Comparison of ENCODE assay signal across 26 cellular contexts in the genomic region with DNA sequence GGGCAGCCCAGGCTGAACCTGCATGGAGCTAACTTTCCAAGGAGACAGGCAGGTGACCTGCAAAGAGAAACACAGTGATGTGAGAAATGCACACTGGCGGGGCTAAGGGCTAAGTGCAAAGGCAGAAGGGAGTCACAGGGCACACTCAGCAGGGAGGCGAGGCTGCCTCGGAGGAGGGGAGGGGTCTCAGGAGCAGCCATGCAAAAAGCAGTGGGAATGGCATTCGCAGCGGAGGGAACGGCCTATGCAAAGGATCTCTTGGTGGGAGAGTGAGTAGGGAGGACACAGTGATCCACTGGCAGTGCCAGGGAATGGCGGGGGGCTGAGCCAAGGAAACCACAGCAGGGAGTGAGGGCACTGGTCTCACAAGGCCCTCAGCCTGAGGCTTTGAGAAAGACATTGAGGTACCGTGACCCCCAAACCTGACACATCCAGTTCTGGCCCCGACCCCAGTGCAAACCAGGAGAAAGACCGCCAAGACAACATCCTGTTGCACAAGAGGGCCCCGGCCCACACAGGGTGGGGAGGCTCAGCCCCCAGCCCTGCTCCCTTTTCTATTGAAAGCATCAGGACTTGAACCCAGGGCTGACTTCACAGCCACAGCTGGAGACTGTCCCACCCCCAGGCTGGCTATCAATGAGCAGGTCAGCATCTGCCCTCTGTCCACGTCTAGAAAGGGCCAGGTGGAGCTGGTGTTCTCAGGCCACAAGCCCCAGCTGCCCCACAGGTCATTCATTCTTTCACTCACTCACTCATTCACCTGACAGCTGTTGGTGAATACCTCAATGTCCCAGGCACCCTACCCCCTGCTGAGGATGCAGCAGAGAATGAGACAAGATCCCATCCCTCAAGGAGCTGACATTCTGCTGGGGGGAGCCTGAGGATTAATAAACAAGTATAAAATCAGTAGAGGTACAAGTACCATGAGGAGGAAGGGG. TPM values are rescaled to one million over a fixed set of nuclear protein-coding genes. Genes with fewer than 3 reads are reported as not detected.
DNase-seq lines count a peak whose midpoint lies in the region; ATAC-seq, FAIRE-seq and TF ChIP-seq lines count a peak whose summit lies in the region.
"Had no signal": no experiment of that assay in that cellular context is flagged by ENCODE, and none has a peak within 500 bp of the region (broad histone marks: within the 10 kb centered on the region; RNA-seq: fewer than 3 reads in every experiment).

No MANE protein-coding gene starts in this region.

- DNase-seq in D341Med (ENCODE audit: low spot score) (peak; percentile 11), GM12878 (ENCODE audit: low read depth, low spot score) (no peak), memory B cell (ENCODE audit: low spot score in 2 of 2) (no peak), progenitor cell of endocrine pancreas (ENCODE audit: low spot score, unreplicated experiment) (no peak), brain microvascular endothelial cell (no peak), NCI-H1694 treated with DMSO at 0.1 percent for 48 hours (lab: John Stamatoyannopoulos, UW) (no peak)
- DNase-seq in stimulated activated CD4-positive, alpha-beta T cell treated with anti-CD3 and anti-CD28 coated beads, Interleukin-15, amount 100 ng/mL, for 24 hours, result no peak
- DNase-seq: activated B cell treated with CpG ODN at 0.5 μM for 24 hours; activated CD8-positive, alpha-beta T cell treated with anti-CD3 and anti-CD28 coated beads for 36 hours; activated gamma-delta T cell treated with Interleukin-2 at 50 U/mL for 16 hours; activated T-cell treated with anti-CD3 and anti-CD28 coated beads, Interleukin-2, amount 50 U/mL, for 1 hour; C1 segment of cervical spinal cord; Calu3; cortex of kidney; left colon; MM.1S; NCI-H146; NCI-H774; stimulated activated naive CD8-positive, alpha-beta T cell treated with anti-CD3 and anti-CD28 coated beads, Interleukin-15, amount 100 ng/mL, for 72 hours; T1000; transverse colon had no signal

- no peak overlapping the region for H3K4me3 ChIP-seq in GM12878
- no peak overlapping the region for H3K4me3 ChIP-seq in brain microvascular endothelial cell (ENCODE audit: low read depth, low read length)
- H3K4me3 ChIP-seq: adrenal gland, breast epithelium, HAP-1, transverse colon had no signal

- H3K27ac Mint-ChIP-seq in memory B cell (peak overlapping the region; percentile 42), progenitor cell of endocrine pancreas (peak overlapping the region; percentile 60)
- H3K27ac Mint-ChIP-seq: activated B cell treated with CpG ODN at 0.5 μM for 24 hours; activated CD8-positive, alpha-beta T cell treated with anti-CD3 and anti-CD28 coated beads for 36 hours; stimulated activated naive CD8-positive, alpha-beta T cell treated with anti-CD3 and anti-CD28 coated beads, Interleukin-15, amount 100 ng/mL, for 72 hours had no signal

- H2AFZ ChIP-seq in GM12878 (ENCODE audit: control insufficient read depth, low read depth, low read length), result no peak overlapping the region

- intact Hi-C loops in GM12878 (cut with micrococcal nuclease; ENCODE audit: unreplicated experiment), result loop anchor here (10.0 kb wide), 1 partner anchor 215 kb away; no protein-coding TSS in a partner anchor

- no peaks in the 10 kb centered on the region for H3K79me2 ChIP-seq in GM12878 (ENCODE audit: control insufficient read depth, insufficient read depth, low read length)

- H3K27ac ChIP-seq in GM12878 (ENCODE audit: control insufficient read depth, insufficient read depth), result no peak overlapping the region
- no peak overlapping the region for H3K27ac ChIP-seq in brain microvascular endothelial cell
- H3K27ac ChIP-seq: adrenal gland, transverse colon had no signal

- RAD21 ChIA-PET in GM12878 (lab: Charles Lee; ENCODE audit: unreplicated experiment), result no interaction called here

- H4K20me1 ChIP-seq in GM12878 (ENCODE audit: control insufficient read depth, insufficient read depth), result no peaks in the 10 kb centered on the region

- CTCF ChIA-PET in GM12878 (lab: Yijun Ruan, JAX), result no interaction called here

- no peak overlapping the region for H3K9ac ChIP-seq in GM12878 (ENCODE audit: control insufficient read depth, insufficient read depth, low read length)

- FAIRE-seq in GM12878 (lab: Jason Lieb, UNC), result no peak

- no TSS peak for BruUV-seq in GM12878 (replicated peaks; lab: Mats Ljungman, UMichigan)

- no peak overlapping the region for H3K4me2 ChIP-seq in GM12878 (ENCODE audit: control insufficient read depth, insufficient read depth)

- no peak for ATAC-seq in GM12878
- no peak for ATAC-seq in memory B cell (ENCODE audit: low read depth)
- ATAC-seq in HG03571 (IDR thresholded peaks at IDR 0.05; ENCODE audit: unreplicated experiment), result no peak
- ATAC-seq: activated CD8-positive, alpha-beta T cell treated with anti-CD3 and anti-CD28 coated beads for 36 hours; left colon; stimulated activated naive CD8-positive, alpha-beta T cell treated with anti-CD3 and anti-CD28 coated beads, Interleukin-15, amount 100 ng/mL, for 72 hours had no signal

- H3K4me3 Mint-ChIP-seq in memory B cell (no peak overlapping the region), progenitor cell of endocrine pancreas (ENCODE audit: low read depth) (no peak overlapping the region)
- H3K4me3 Mint-ChIP-seq: activated B cell treated with CpG ODN at 0.5 μM for 24 hours; activated CD8-positive, alpha-beta T cell treated with anti-CD3 and anti-CD28 coated beads for 36 hours; stimulated activated naive CD8-positive, alpha-beta T cell treated with anti-CD3 and anti-CD28 coated beads, Interleukin-15, amount 100 ng/mL, for 72 hours had no signal

- no peaks in the 10 kb centered on the region for H3K9me3 ChIP-seq in GM12878 (replicated peaks; ENCODE audit: control insufficient read depth, insufficient read depth, low read length)
- H3K9me3 ChIP-seq: adrenal gland, breast epithelium, HAP-1, transverse colon had no signal

- H3K27me3 ChIP-seq in GM12878 (replicated peaks in 1 of 2; ENCODE audit: control insufficient read depth in 2 of 2, insufficient read depth in 2 of 2, low read length in 1 of 2), result no peaks in the 10 kb centered on the region; a peak in 1 of 4 replicates
- no peaks in the 10 kb centered on the region for H3K27me3 ChIP-seq in brain microvascular endothelial cell (replicated peaks)
- H3K27me3 ChIP-seq: adrenal gland, breast epithelium, transverse colon had no signal

- in situ Hi-C loops in GM12878 (cut with MboI), result no loop called here
- in situ Hi-C loops in brain microvascular endothelial cell (cut with HindIII; ENCODE audit: low pct_ligation_motif_present, low sequenced_read_pairs), result no loop called here

- H3K36me3 ChIP-seq in GM12878 (ENCODE audit: control insufficient read depth in 2 of 2, insufficient read depth in 2 of 2, low read length in 1 of 2), result no peaks in the 10 kb centered on the region
- no peaks in the 10 kb centered on the region for H3K36me3 ChIP-seq in brain microvascular endothelial cell (replicated peaks)
- H3K36me3 ChIP-seq: adrenal gland, breast epithelium, HAP-1, transverse colon had no signal

- 25% methylated on average over 12 of the region's 12 CpGs for WGBS in GM12878 (ENCODE audit: insufficient coverage, insufficient replicate concordance, low lambda C conversion rate, missing lambda C conversion rate)

- SMC1A ChIA-PET in GM12878 (lab: Charles Lee; ENCODE audit: uncharacterized antibody, unreplicated experiment), result interaction anchor here (1.0 kb wide), 1 partner anchor 570 kb away, joined by 4 read pairs; no protein-coding TSS in a partner anchor

- no peak for TF ChIP-seq RAD21 in GM12878 (IDR thresholded peaks at IDR 0.05; ENCODE audit: insufficient read depth, low read depth, low read length)

- TF ChIP-seq POLR2A in GM12878 (IDR thresholded peaks at IDR 0.05; ENCODE audit: low read depth, low read length), result no peak

- H3K9me3 Mint-ChIP-seq in memory B cell, result no peaks in the 10 kb centered on the region
- no peaks in the 10 kb centered on the region for H3K9me3 Mint-ChIP-seq in progenitor cell of endocrine pancreas (ENCODE audit: low read depth)
- H3K9me3 Mint-ChIP-seq: activated B cell treated with CpG ODN at 0.5 μM for 24 hours; activated CD8-positive, alpha-beta T cell treated with anti-CD3 and anti-CD28 coated beads for 36 hours; stimulated activated naive CD8-positive, alpha-beta T cell treated with anti-CD3 and anti-CD28 coated beads, Interleukin-15, amount 100 ng/mL, for 72 hours had no signal

- peaks cover 24% of the 10 kb centered on the region for H3K4me1 Mint-ChIP-seq in memory B cell
- peaks cover 39% of the 10 kb centered on the region for H3K4me1 Mint-ChIP-seq in progenitor cell of endocrine pancreas (ENCODE audit: low read depth)
- H3K4me1 Mint-ChIP-seq: stimulated activated naive CD8-positive, alpha-beta T cell treated with anti-CD3 and anti-CD28 coated beads, Interleukin-15, amount 100 ng/mL, for 72 hours had no signal

- POLR2A ChIA-PET in GM12878 (lab: Charles Lee), result no interaction called here

- TF ChIP-seq EP300 in GM12878 (IDR thresholded peaks at IDR 0.05; ENCODE audit: borderline replicate concordance in 1 of 2, control insufficient read depth in 1 of 2, low read depth in 2 of 2, low read length in 2 of 2), result no peak

- H3K27me3 Mint-ChIP-seq in memory B cell (peaks cover 12% of the 10 kb centered on the region), progenitor cell of endocrine pancreas (no peaks in the 10 kb centered on the region)

- TF ChIP-seq CTCF in GM12878 (IDR thresholded peaks at IDR 0.05 in 2 of 3, conservative IDR thresholded peaks at IDR 0.05 in 1 of 3; ENCODE audit: control insufficient read depth in 2 of 3, extremely low read depth in 1 of 3, insufficient read depth in 1 of 3, low read depth in 3 of 3, low read length in 3 of 3), result no peak
- TF ChIP-seq CTCF in progenitor cell of endocrine pancreas (IDR thresholded peaks at IDR 0.05; ENCODE audit: unreplicated experiment), result no peak
- no peak for TF ChIP-seq CTCF in brain microvascular endothelial cell (IDR thresholded peaks at IDR 0.05; ENCODE audit: low read depth, low read length, missing control alignments)

- H3K36me3 Mint-ChIP-seq in memory B cell (no peaks in the 10 kb centered on the region), progenitor cell of endocrine pancreas (ENCODE audit: insufficient read depth) (no peaks in the 10 kb centered on the region)

- H3K4me1 ChIP-seq in GM12878 (ENCODE audit: control insufficient read depth, insufficient read depth, low read length), result no peaks in the 10 kb centered on the region
- H3K4me1 ChIP-seq: adrenal gland, breast epithelium, HAP-1 had no signal

RNA-seq across cellular contexts. Expression of a gene that starts 50.7 kb away (rescaled TPM):
- not detected in 2 replicates for total RNA-seq in GM12878 (2013; cell fraction: nucleolus; rRNA removed)
- total RNA-seq in GM12878 (2014; rRNA removed) (not detected in 2 replicates), GM12878 (2014; rRNA removed; fragmentation: Illumina TruSeq; extraction: Trizol) (not detected in 2 replicates), GM12878 (2021) (not detected in 2 replicates), progenitor cell of endocrine pancreas (not detected in 2 replicates)
- polyA plus RNA-seq in GM12878 (2011; ENCODE audit: low read depth), result not detected
- polyA plus RNA-seq in GM12878 (2011; rRNA removed) (not detected in 2 replicates), GM12878 (2014; fragmentation: Illumina TruSeq; extraction: Trizol) (not detected in 2 replicates), GM12878 (2014; fragmentation: Nextera tagmentation; extraction: Ambion mirVana) (not detected), GM12878 (2014; rRNA removed) (not detected in 2 replicates), GM12878 (2016; fragmentation: Nextera tagmentation; extraction: Ambion mirVana) (not detected)
- not detected in 2 replicates for polyA plus RNA-seq in GM12878 (2011; cell fraction: cytosol; rRNA removed)
- not detected in 2 replicates for polyA plus RNA-seq in GM12878 (2011; cell fraction: nucleus; rRNA removed)
- not detected in 2 replicates for polyA plus RNA-seq in GM12878 (2012)
- not detected in 2 replicates for polyA minus RNA-seq in GM12878 (2011; rRNA and poly(A)+ RNA removed)
- not detected in 2 replicates for polyA minus RNA-seq in GM12878 (2011; cell fraction: cytosol; rRNA and poly(A)+ RNA removed)
- not detected in 2 replicates for polyA minus RNA-seq in GM12878 (2011; cell fraction: nucleus; rRNA and poly(A)+ RNA removed)
- total RNA-seq: activated B cell treated with CpG ODN at 0.5 μM for 24 hours; activated CD8-positive, alpha-beta T cell treated with anti-CD3 and anti-CD28 coated beads for 36 hours; adrenal gland; breast epithelium; Calu3; left colon; renal cortical epithelial cell; transverse colon had no signal
